8 cellular contexts compared by ENCODE assay signal in genomic region chr4:82043081-82043808, GRCh38.
DNase-seq lines count a peak whose midpoint lies in the region; ATAC-seq and TF ChIP-seq lines count a peak whose summit lies in the region.

No MANE protein-coding gene starts in this region.

- H3K27ac ChIP-seq in neuronal stem cell (replicated peaks; ENCODE audit: low read length): no peak overlapping the region

- H3K14ac ChIP-seq in neuronal stem cell (ENCODE audit: low read length): no peak overlapping the region

- H3K36me3 Mint-ChIP-seq in endothelial cell (ENCODE audit: low read depth, unreplicated experiment): no peaks in the 10 kb centered on the region

- no peak overlapping the region for H2BK5ac ChIP-seq in neuronal stem cell (ENCODE audit: low read length)

- in situ Hi-C loops in G401 (cut with HindIII; ENCODE audit: low sequenced_read_pairs): no loop called here

- H3K27me3 ChIP-seq in neuronal stem cell (ENCODE audit: control insufficient read depth in 3 of 3, insufficient read depth in 3 of 3, low read depth in 1 of 3, low read length in 3 of 3): peaks cover 0 to 51% (median 15%) of the 10 kb centered on the region in 3 experiments

- no peak for ATAC-seq in HG03520 (IDR thresholded peaks at IDR 0.05; ENCODE audit: unreplicated experiment)
- no peak for ATAC-seq in HG03457 (IDR thresholded peaks at IDR 0.05; ENCODE audit: unreplicated experiment)

- DNase-seq in G401 (ENCODE audit: low spot score) (peak; percentile 13), NCI-H69 (lab: John Stamatoyannopoulos, UW) (peak; percentile 27), endothelial cell (ENCODE audit: low spot score) (peak; percentile 8), neuronal stem cell (ENCODE audit: low spot score) (no peak), EL (no peak)
- no peak for DNase-seq in effector CD8-positive, alpha-beta T cell (lab: John Stamatoyannopoulos, UW)

- H3K79me1 ChIP-seq in neuronal stem cell (ENCODE audit: low read depth, low read length): no peaks in the 10 kb centered on the region

- no peak overlapping the region for H3K27ac Mint-ChIP-seq in endothelial cell (ENCODE audit: unreplicated experiment)

- H3K4me3 Mint-ChIP-seq in endothelial cell (ENCODE audit: unreplicated experiment): peak overlapping the region; percentile 85

- H3K4me1 ChIP-seq in neuronal stem cell (ENCODE audit: control insufficient read depth in 2 of 2, insufficient read depth in 1 of 2, low read depth in 1 of 2, low read length in 2 of 2): peaks cover 5 to 10% of the 10 kb centered on the region in 2 donors

- H3K9me3 Mint-ChIP-seq in endothelial cell (ENCODE audit: unreplicated experiment): no peaks in the 10 kb centered on the region

- H3K23ac ChIP-seq in neuronal stem cell (ENCODE audit: low read depth, low read length, poor library complexity): no peak overlapping the region

- H2AFZ ChIP-seq in neuronal stem cell (ENCODE audit: low read length): no peak overlapping the region

- H3K4ac ChIP-seq in neuronal stem cell (ENCODE audit: low read length): no peak overlapping the region

- no peak overlapping the region for H2BK15ac ChIP-seq in neuronal stem cell (ENCODE audit: low read length)

- H4K91ac ChIP-seq in neuronal stem cell (ENCODE audit: low read depth, low read length, poor library complexity): no peak overlapping the region

- H3K4me2 ChIP-seq in neuronal stem cell (ENCODE audit: insufficient read depth, low read length, poor library complexity, severe bottlenecking): peak overlapping the region; percentile 93

- no peaks in the 10 kb centered on the region for H3K36me3 ChIP-seq in neuronal stem cell (replicated peaks in 1 of 2; ENCODE audit: control insufficient read depth in 2 of 2, insufficient read depth in 2 of 2, low read length in 2 of 2)

- no CpG with 5 or more reads among the region's 12 CpGs for WGBS in neuronal stem cell (ENCODE audit: extremely low coverage in 2 of 2, insufficient read length in 2 of 2, insufficient replicate concordance in 1 of 2), 2 donors

- peak overlapping the region in 1 of 2 donors; percentile 80 for H3K4me3 ChIP-seq in neuronal stem cell (ENCODE audit: low read length in 2 of 2)

- no peak overlapping the region for H2BK12ac ChIP-seq in neuronal stem cell (ENCODE audit: low read length)

- no peak overlapping the region for H4K8ac ChIP-seq in neuronal stem cell (ENCODE audit: low read depth, low read length)

- no peak overlapping the region for H2AK5ac ChIP-seq in neuronal stem cell (ENCODE audit: low read depth, low read length)

- H3K4me1 Mint-ChIP-seq in endothelial cell (ENCODE audit: unreplicated experiment): peaks cover 6% of the 10 kb centered on the region

- H3K9ac ChIP-seq in neuronal stem cell (ENCODE audit: low read depth, low read length, poor library complexity): no peak overlapping the region

- peaks cover 5% of the 10 kb centered on the region for H3K27me3 Mint-ChIP-seq in endothelial cell (ENCODE audit: unreplicated experiment)

- TF ChIP-seq CTCF in endothelial cell (IDR thresholded peaks at IDR 0.05; ENCODE audit: unreplicated experiment): no peak

- H3K18ac ChIP-seq in neuronal stem cell (ENCODE audit: low read length): no peak overlapping the region

- H2BK120ac ChIP-seq in neuronal stem cell (ENCODE audit: low read depth, low read length): no peak overlapping the region

- no peaks in the 10 kb centered on the region for H3K9me3 ChIP-seq in neuronal stem cell (replicated peaks in 1 of 2; ENCODE audit: control insufficient read depth in 2 of 2, insufficient read depth in 1 of 2, low read depth in 1 of 2, low read length in 2 of 2)

Comparison
In these comparisons a context has a peak if more than half of its experiments do, and no peak if none do; other contexts are left out.
1. DNase-seq: peak in G401 (single experiment), NCI-H69 (single experiment) and endothelial cell (single experiment); none in neuronal stem cell (single experiment), EL (single experiment) and effector CD8-positive, alpha-beta T cell (single experiment).